Comparison of ENCODE assay signal across 8 cellular contexts in genomic region chr11:450809-451451, GRCh38. TPM values are rescaled to one million over a fixed set of nuclear protein-coding genes. Genes with fewer than 3 reads are reported as not detected.
DNase-seq lines count a peak whose midpoint lies in the region; ATAC-seq and TF ChIP-seq lines count a peak whose summit lies in the region.

No MANE protein-coding gene starts in this region.

- peaks cover 9% of the 10 kb centered on the region for H3K36me3 ChIP-seq in BJ (ENCODE audit: control insufficient read depth, insufficient read depth, low read length)
- no peaks in the 10 kb centered on the region for H3K36me3 ChIP-seq in breast epithelium

- POLR2A ChIA-PET in BJ (lab: Charles Lee): no interaction called here

- peak overlapping the region; percentile 89 to 93 for H3K27ac ChIP-seq in breast epithelium

- DNase-seq in BJ (ENCODE audit: low read depth): peak; percentile 9
- peak; percentile 60 for DNase-seq in NCI-H1105 (lab: John Stamatoyannopoulos, UW)
- DNase-seq in breast epithelium (ENCODE audit: low spot score in 2 of 2): peak; percentile 68 to 72
- DNase-seq in inferior parietal cortex (ENCODE audit: extremely low spot score): peak; percentile 62
- peak; percentile 54 to 60 for DNase-seq in stimulated activated CD4-positive, alpha-beta T cell treated with anti-CD3 and anti-CD28 coated beads, Interleukin-12 subunit alpha, Interleukin-12 subunit beta, amount 100 ng/mL, for 24 hours (ENCODE audit: low read depth in 2 of 2)

- H3K4me1 ChIP-seq in breast epithelium: peaks cover 0 to 4% of the 10 kb centered on the region in 2 donors

- ATAC-seq in GM21360 (IDR thresholded peaks at IDR 0.05; ENCODE audit: unreplicated experiment): peak; percentile 4
- no peak for ATAC-seq in GM21786 (IDR thresholded peaks at IDR 0.05; ENCODE audit: unreplicated experiment)

- H3K9me3 ChIP-seq in breast epithelium: no peaks in the 10 kb centered on the region

- H3K27me3 ChIP-seq in BJ (ENCODE audit: control insufficient read depth, insufficient read depth, low read length) (no peaks in the 10 kb centered on the region), breast epithelium (no peaks in the 10 kb centered on the region)

- TF ChIP-seq CTCF in BJ (IDR thresholded peaks at IDR 0.05; ENCODE audit: insufficient read depth, low read depth, low read length): peak; percentile 23; the same call in 1 of the 2 replicates
- TF ChIP-seq CTCF in WI38 (IDR thresholded peaks at IDR 0.05; ENCODE audit: low read depth, low read length): no peak
- TF ChIP-seq CTCF in breast epithelium (IDR thresholded peaks at IDR 0.05): peak in 2 of 3 donors; percentile 11 to 30

- intact Hi-C loops in breast epithelium (cut with DNase I; ENCODE audit: low total_unique reads): loop anchor here (10.0 kb wide), 1 partner anchor 146 kb away; the partner anchor contains the start of gene IFITM2

- TF ChIP-seq POLR2A in breast epithelium (IDR thresholded peaks at IDR 0.05): no peak

- H3K4me3 ChIP-seq in BJ (ENCODE audit: low read depth, low read length): peak overlapping the region; percentile 92
- peak overlapping the region; percentile 85 for H3K4me3 ChIP-seq in WI38 (ENCODE audit: low read depth, low read length)
- H3K4me3 ChIP-seq in breast epithelium: peak overlapping the region; percentile 89 to 96 (median 95)

- CTCF ChIA-PET in BJ (lab: Yijun Ruan, JAX): interaction anchor here (0.9 to 4.1 kb wide), 5 partner anchors 14 to 54 kb away, joined by 3 to 18 read pairs (median 3); no protein-coding TSS in a partner anchor

RNA-seq across cellular contexts. Expression of gene PTDSS2, which starts 0.9 kb away (rescaled TPM):
- 18.1 and 25.8 TPM in 2 replicates for polyA plus RNA-seq in BJ (2011; rRNA removed)
- polyA minus RNA-seq in BJ (2011; rRNA and poly(A)+ RNA removed): 17.6 and 25.5 TPM in 2 replicates
- total RNA-seq in breast epithelium: 10 to 100 TPM; 23.8 to 53.7 (median 33.1) TPM

RNA-seq across cellular contexts. Expression of gene ANO9, which starts 9.1 kb away (rescaled TPM):
- polyA plus RNA-seq in BJ (2011; rRNA removed): not detected in 2 replicates
- polyA minus RNA-seq in BJ (2011; rRNA and poly(A)+ RNA removed): not detected in 2 replicates
- 10 to 100 TPM in 1 of 3 donors, 1 to 10 TPM in 1, under 1 TPM in 1; 0.32 to 14.2 (median 9.8) TPM for total RNA-seq in breast epithelium

RNA-seq across cellular contexts. Expression of gene SIGIRR, which starts 36.1 kb away (rescaled TPM):
- polyA plus RNA-seq in BJ (2011; rRNA removed): 21.1 and 29.2 TPM in 2 replicates
- polyA minus RNA-seq in BJ (2011; rRNA and poly(A)+ RNA removed): 4.8 and 7.2 TPM in 2 replicates
- 10 to 100 TPM; 37.3 to 49.8 (median 46.5) TPM for total RNA-seq in breast epithelium

RNA-seq across cellular contexts. Expression of gene RNH1, which starts 56.1 kb away (rescaled TPM):
- 139 and 260 TPM in 2 replicates for polyA plus RNA-seq in BJ (2011; rRNA removed)
- 91.7 and 117 TPM in 2 replicates for polyA minus RNA-seq in BJ (2011; rRNA and poly(A)+ RNA removed)
- total RNA-seq in breast epithelium: 100 to 1,000 TPM; 139 to 249 (median 209) TPM

RNA-seq across cellular contexts. Expression of gene PKP3, which starts 56.9 kb away (rescaled TPM):
- polyA plus RNA-seq in BJ (2011; rRNA removed): 0.42 and 0.86 TPM in 2 replicates
- polyA minus RNA-seq in BJ (2011; rRNA and poly(A)+ RNA removed): 0.41 and 0.52 TPM in 2 replicates
- total RNA-seq in breast epithelium: 10 to 100 TPM in 2 of 3 donors, under 1 TPM in 1; 0.32 to 60.9 (median 36.7) TPM

Comparison
In these comparisons a context has a peak if more than half of its experiments do, and no peak if none do; other contexts are left out.
1. DNase-seq: peak in every context shown above with its lines; median percentile 70 in breast epithelium; 62 in inferior parietal cortex; 60 in NCI-H1105; 57 in stimulated activated CD4-positive, alpha-beta T cell treated with anti-CD3 and anti-CD28 coated beads, Interleukin-12 subunit alpha, Interleukin-12 subunit beta, amount 100 ng/mL, for 24 hours; 9 in BJ.